8 cellular contexts compared by ENCODE assay signal in the genomic region with DNA sequence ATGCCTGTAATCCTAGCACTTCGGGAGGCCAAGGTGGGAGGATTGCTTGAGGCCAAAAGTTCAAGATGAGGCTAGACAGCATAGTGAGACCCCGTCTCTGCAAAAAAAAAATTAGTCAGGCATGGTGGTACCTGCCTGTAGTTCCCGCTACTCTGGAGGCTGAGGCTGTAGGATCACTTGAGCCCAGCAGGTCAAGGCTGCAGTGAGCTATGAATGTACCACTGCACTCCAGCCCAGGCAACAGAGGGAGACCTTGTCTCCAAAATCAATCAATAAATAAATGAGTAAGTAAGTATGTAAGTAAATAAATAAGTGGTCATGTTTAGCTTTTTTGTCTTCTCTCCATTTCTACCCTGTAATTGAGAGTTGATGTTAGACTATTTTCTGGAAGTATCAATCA.
"Had no signal": no experiment of that assay in that cellular context is flagged by ENCODE, and none has a peak within 500 bp of the region (broad histone marks: within the 10 kb centered on the region; RNA-seq: fewer than 3 reads in every experiment).

No MANE protein-coding gene starts in this region.

- H3K4me3 Mint-ChIP-seq: IgD-negative memory B cell had no signal

- H3K27me3 Mint-ChIP-seq: IgD-negative memory B cell had no signal

- H3K4me3 ChIP-seq: K562 had no signal

- H3K9me3 Mint-ChIP-seq: IgD-negative memory B cell had no signal

- DNase-seq: IMR-90, KBM-7, KG1 had no signal

- H3K27ac Mint-ChIP-seq: IgD-negative memory B cell had no signal

- H3K4me2 ChIP-seq: KMS-11 had no signal

- ATAC-seq: K562 had no signal

- H3K27ac ChIP-seq: HL-60, KMS-11 had no signal

- H3K9ac ChIP-seq: KMS-11 had no signal

- FAIRE-seq: HTR-8/SVneo, K562 had no signal
